Comparison of ENCODE assay signal across 2 cellular contexts in the genomic region with DNA sequence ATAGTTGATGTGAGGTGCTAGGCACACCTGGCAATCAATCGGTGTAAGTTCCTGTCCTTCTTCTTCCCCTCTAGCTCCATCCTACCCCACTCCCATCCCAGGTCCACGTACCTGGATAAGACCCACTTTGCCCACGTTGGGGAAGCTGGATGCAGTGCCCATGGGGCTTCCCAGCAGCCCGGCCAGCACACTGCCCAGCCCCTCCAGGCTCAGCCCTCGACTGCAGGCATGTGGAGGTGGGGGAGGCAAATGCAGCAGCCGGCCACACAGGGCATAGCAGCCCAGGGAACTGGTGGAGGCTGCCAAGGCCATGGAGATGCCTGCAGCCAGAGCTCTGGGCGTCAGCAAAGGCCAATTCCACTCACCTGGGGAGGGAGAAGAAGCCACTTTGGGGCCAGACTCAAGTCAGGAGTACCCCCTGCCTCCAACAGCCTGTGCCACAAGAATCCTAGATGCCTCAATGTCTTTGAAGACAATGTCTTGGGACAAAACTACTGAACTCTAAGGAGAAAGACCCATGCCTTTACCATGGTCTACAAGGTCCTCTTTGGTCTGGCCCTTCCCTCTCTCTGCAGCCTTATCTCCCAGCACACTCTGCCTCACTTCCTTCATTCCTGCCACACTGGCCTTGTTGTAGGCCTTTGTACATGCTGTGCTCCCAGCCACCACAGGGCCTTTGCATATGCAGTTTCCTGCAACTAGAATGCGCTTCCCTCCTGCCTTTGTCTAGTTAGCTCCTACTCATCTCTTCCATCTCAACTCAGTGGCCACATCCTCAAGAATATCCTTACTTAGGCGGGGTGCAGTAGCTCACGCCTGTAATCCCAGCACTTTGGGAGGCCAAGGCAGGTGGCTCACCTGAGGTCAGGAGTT.
TF ChIP-seq lines count a peak whose summit lies in the region.

No MANE protein-coding gene starts in this region.

TF ChIP-seq in HepG2, 621 proteins besides CTCF, POLR2A, EP300 and RAD21:
- TF ChIP-seq SOX5 (CRISPR knock-in tag; IDR thresholded peaks at IDR 0.05; ENCODE audit: borderline replicate concordance) (no peak), ZNF205 (CRISPR knock-in tag; IDR thresholded peaks at IDR 0.05) (no peak), ZMYM3 (CRISPR knock-in tag; IDR thresholded peaks at IDR 0.05) (peak; percentile 79), TCF7 (IDR thresholded peaks at IDR 0.05; ENCODE audit: low read depth) (no peak), NFIB (CRISPR knock-in tag; IDR thresholded peaks at IDR 0.05; ENCODE audit: borderline replicate concordance) (peak; percentile 37; the same call in 1 of the 2 replicates), KDM4B (CRISPR knock-in tag; IDR thresholded peaks at IDR 0.05) (no peak)
- TF ChIP-seq, protein P1, sequence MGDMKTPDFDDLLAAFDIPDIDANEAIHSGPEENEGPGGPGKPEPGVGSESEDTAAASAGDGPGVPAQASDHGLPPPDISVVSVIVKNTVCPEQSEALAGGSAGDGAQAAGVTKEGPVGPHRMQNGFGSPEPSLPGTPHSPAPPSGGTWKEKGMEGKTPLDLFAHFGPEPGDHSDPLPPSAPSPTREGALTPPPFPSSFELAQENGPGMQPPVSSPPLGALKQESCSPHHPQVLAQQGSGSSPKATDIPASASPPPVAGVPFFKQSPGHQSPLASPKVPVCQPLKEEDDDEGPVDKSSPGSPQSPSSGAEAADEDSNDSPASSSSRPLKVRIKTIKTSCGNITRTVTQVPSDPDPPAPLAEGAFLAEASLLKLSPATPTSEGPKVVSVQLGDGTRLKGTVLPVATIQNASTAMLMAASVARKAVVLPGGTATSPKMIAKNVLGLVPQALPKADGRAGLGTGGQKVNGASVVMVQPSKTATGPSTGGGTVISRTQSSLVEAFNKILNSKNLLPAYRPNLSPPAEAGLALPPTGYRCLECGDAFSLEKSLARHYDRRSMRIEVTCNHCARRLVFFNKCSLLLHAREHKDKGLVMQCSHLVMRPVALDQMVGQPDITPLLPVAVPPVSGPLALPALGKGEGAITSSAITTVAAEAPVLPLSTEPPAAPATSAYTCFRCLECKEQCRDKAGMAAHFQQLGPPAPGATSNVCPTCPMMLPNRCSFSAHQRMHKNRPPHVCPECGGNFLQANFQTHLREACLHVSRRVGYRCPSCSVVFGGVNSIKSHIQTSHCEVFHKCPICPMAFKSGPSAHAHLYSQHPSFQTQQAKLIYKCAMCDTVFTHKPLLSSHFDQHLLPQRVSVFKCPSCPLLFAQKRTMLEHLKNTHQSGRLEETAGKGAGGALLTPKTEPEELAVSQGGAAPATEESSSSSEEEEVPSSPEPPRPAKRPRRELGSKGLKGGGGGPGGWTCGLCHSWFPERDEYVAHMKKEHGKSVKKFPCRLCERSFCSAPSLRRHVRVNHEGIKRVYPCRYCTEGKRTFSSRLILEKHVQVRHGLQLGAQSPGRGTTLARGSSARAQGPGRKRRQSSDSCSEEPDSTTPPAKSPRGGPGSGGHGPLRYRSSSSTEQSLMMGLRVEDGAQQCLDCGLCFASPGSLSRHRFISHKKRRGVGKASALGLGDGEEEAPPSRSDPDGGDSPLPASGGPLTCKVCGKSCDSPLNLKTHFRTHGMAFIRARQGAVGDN (CRISPR knock-in tag; IDR thresholded peaks at IDR 0.05) = peak; percentile 23; the same call in 1 of the 2 replicates

TF ChIP-seq in WTC11, 78 proteins besides CTCF, POLR2A, EP300 and RAD21:
- TF ChIP-seq, protein P2, sequence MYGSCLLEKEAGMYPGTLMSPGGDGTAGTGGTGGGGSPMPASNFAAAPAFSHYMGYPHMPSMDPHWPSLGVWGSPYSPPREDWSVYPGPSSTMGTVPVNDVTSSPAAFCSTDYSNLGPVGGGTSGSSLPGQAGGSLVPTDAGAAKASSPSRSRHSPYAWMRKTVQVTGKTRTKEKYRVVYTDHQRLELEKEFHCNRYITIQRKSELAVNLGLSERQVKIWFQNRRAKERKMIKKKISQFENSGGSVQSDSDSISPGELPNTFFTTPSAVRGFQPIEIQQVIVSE (CRISPR knock-in tag; IDR thresholded peaks at IDR 0.05; ENCODE audit: borderline replicate concordance) = no peak
- TF ChIP-seq GTF2I (CRISPR knock-in tag; conservative IDR thresholded peaks at IDR 0.05) (peak; percentile 69; the same call in 1 of the 2 replicates), TP53 (CRISPR knock-in tag; IDR thresholded peaks at IDR 0.05) (no peak)
